20 cellular contexts compared by ENCODE assay signal in the genomic region with DNA sequence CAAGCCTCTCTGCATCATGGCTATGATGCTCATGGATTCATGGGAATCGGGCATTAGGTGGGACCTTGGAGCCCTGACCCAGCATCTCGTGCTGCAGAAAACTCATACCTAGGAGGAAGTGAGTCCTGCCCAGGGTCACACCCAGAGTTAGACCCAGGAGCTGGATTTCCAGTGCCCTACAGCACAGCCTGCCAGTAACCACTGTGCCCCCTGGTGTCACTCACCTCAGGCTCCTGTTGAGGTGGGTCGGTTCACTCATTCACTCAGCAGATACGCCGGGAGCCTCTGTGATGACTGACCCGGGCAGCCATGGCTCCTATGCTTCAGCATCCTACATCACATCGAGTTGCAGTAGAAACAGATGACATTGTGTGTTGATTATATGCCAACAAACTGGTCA.
"Had no signal": no experiment of that assay in that cellular context is flagged by ENCODE, and none has a peak within 500 bp of the region (broad histone marks: within the 10 kb centered on the region; RNA-seq: fewer than 3 reads in every experiment).

No MANE protein-coding gene starts in this region.

- H3K9me3 ChIP-seq: heart left ventricle, sigmoid colon, stomach, thoracic aorta, transverse colon had no signal

- ATAC-seq: esophagus mucosa, heart left ventricle, left colon, left ventricle myocardium superior had no signal

- H3K27me3 ChIP-seq: heart left ventricle, sigmoid colon, stomach, transverse colon had no signal

- FAIRE-seq: endometrium, frontal cortex had no signal

- DNase-seq: effector memory CD4-positive, alpha-beta T cell; heart left ventricle; hippocampal formation; left colon; left ventricle myocardium superior; mesenchymal stem cell; naive B cell; posterior cingulate gyrus; sigmoid colon; stimulated activated CD4-positive, alpha-beta T cell treated with anti-CD3 and anti-CD28 coated beads, Interleukin-2, amount 100 ng/mL, for 24 hours; stimulated activated naive CD4-positive, alpha-beta T cell; stomach; substantia nigra; transverse colon had no signal

- H3K27ac ChIP-seq: heart left ventricle, sigmoid colon, skin epidermis, stomach, thoracic aorta, transverse colon had no signal

- H3K4me3 ChIP-seq: heart left ventricle, lung, sigmoid colon, skin epidermis, stomach, thoracic aorta, transverse colon had no signal

- H3K36me3 ChIP-seq: thoracic aorta, transverse colon had no signal
